ENCODE assay signal across 8 cellular contexts in the genomic region with DNA sequence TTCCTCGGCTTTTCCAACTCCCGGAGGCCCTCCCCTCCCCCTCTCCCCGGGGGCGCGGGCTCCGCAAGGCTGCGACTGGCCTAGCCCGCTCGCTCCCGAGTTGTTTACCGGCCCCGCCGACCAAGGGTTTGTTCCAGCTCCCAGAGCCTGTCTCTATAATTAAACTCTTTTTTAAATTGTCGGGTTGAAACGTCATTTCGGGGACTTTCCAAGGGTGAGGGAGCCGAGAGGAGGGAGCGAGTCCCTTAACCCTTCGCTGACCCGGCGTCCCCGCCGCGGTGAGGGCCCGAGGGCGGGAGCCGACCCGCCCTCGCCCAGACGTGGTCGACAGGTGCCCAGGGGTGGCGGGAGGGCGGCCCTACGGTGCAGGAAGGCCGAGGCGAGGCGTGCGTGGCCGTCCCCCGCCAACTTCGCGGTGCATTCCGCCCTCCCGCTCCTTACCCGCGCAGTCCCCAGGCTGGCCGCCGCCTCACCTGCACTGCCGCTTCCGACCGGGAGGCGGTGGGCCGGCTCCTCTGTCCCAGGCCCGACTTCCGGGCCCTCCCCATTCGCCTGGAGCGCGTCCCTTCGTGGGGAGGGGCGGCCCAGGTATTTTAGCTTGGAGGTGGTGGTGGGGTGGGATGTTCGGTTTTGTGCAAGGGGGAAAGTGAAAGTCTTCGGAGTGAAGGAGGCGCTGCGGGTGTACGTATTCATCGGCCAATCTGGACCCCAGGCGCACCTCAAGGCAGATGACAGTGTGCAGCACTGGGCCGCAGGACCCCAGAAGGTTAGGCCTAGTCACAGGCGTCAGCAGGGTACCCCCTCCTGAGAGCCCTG. TPM values are rescaled to one million over a fixed set of nuclear protein-coding genes. Genes with fewer than 3 reads are reported as not detected.
A peak's percentile ranks its signal among the peaks of the same experiment; 100 is the strongest.
DNase-seq lines count a peak whose midpoint lies in the region; ATAC-seq and TF ChIP-seq lines count a peak whose summit lies in the region.

No MANE protein-coding gene starts in this region.

- peak overlapping the region; percentile 96 for H3K27ac Mint-ChIP-seq in Caco-2 (ENCODE audit: unreplicated experiment)

- DNase-seq in Caco-2 = peak; percentile 90 to 93
- DNase-seq in SK-N-DZ (ENCODE audit: low spot score) = peak; percentile 49
- DNase-seq in adipocyte (ENCODE audit: low read depth) = peak; percentile 89
- DNase-seq in left ventricle myocardium inferior = peak; percentile 87
- peak; percentile 78 for DNase-seq in prostate gland (ENCODE audit: low spot score)
- DNase-seq in COR-L47 (lab: John Stamatoyannopoulos, UW) = no peak

- peaks cover 66% of the 10 kb centered on the region for H3K36me3 Mint-ChIP-seq in Caco-2 (ENCODE audit: insufficient read depth, unreplicated experiment)

- 1% methylated on average over 56 of the region's 69 CpGs for WGBS in prostate gland

- peaks cover 2% of the 10 kb centered on the region; the same call in 1 of the 2 replicates for H3K36me3 ChIP-seq in Caco-2 (ENCODE audit: control insufficient read depth, insufficient read depth, low read length)
- H3K36me3 ChIP-seq in adipocyte (ENCODE audit: control insufficient read depth, insufficient read depth, low read length, severe bottlenecking) = peaks cover 5% of the 10 kb centered on the region
- H3K36me3 ChIP-seq in left ventricle myocardium inferior = peaks cover 2% of the 10 kb centered on the region
- H3K36me3 ChIP-seq in prostate gland = no peaks in the 10 kb centered on the region

- POLR2A ChIA-PET in Caco-2 (lab: Charles Lee) = interaction anchor here (0.6 to 1.5 kb wide), 5 partner anchors 17 to 436 kb away, joined by 3 to 12 read pairs (median 4); no protein-coding TSS in a partner anchor

- H3K9me3 Mint-ChIP-seq in Caco-2 (ENCODE audit: unreplicated experiment) = no peaks in the 10 kb centered on the region

- peak; percentile 77 for TF ChIP-seq POLR2A in prostate gland (IDR thresholded peaks at IDR 0.05)

- ATAC-seq in GM19351 (IDR thresholded peaks at IDR 0.05; ENCODE audit: unreplicated experiment) = peak; percentile 39
- peak; percentile 35 for ATAC-seq in HG03520 (IDR thresholded peaks at IDR 0.05; ENCODE audit: unreplicated experiment)

- H3K4me1 Mint-ChIP-seq in Caco-2 (ENCODE audit: low read depth, unreplicated experiment) = peaks cover 11% of the 10 kb centered on the region

- H3K27me3 Mint-ChIP-seq in Caco-2 (ENCODE audit: insufficient read depth, unreplicated experiment) = no peaks in the 10 kb centered on the region

- peaks cover 10% of the 10 kb centered on the region for H3K4me1 ChIP-seq in Caco-2
- H3K4me1 ChIP-seq in adipocyte (ENCODE audit: control insufficient read depth, insufficient read depth, low read length) = peaks cover 17% of the 10 kb centered on the region
- peaks cover 46% of the 10 kb centered on the region for H3K4me1 ChIP-seq in left ventricle myocardium inferior
- no peaks in the 10 kb centered on the region for H3K4me1 ChIP-seq in prostate gland (replicated peaks)

- intact Hi-C loops in Caco-2 (cut with micrococcal nuclease; ENCODE audit: unreplicated experiment) = loop anchor here (2.0 to 10.0 kb wide), 2 partner anchors 79 to 271 kb away; no protein-coding TSS in a partner anchor
- intact Hi-C loops in left ventricle myocardium inferior (cut with micrococcal nuclease) = loop anchor here (5.0 kb wide), 1 partner anchor 549 kb away; no protein-coding TSS in a partner anchor
- intact Hi-C loops in prostate gland (cut with DNase I) = loop anchor here (5.0 kb wide), 1 partner anchor 654 kb away; no protein-coding TSS in a partner anchor

- TF ChIP-seq CTCF in Caco-2 (IDR thresholded peaks at IDR 0.05; ENCODE audit: insufficient read depth in 1 of 2, low read depth in 1 of 2, low read length in 1 of 2, severe bottlenecking in 1 of 2, unreplicated experiment in 1 of 2) (peak; percentile 68 to 81), left ventricle myocardium inferior (IDR thresholded peaks at IDR 0.05; ENCODE audit: borderline replicate concordance) (peak; percentile 86), prostate gland (IDR thresholded peaks at IDR 0.05) (peak; percentile 76 to 98 (median 90))

- no peaks in the 10 kb centered on the region for H3K9me3 ChIP-seq in Caco-2
- H3K9me3 ChIP-seq in adipocyte (ENCODE audit: control insufficient read depth, low read length) = no peaks in the 10 kb centered on the region
- peaks cover 1% of the 10 kb centered on the region for H3K9me3 ChIP-seq in left ventricle myocardium inferior (replicated peaks)
- no peaks in the 10 kb centered on the region for H3K9me3 ChIP-seq in prostate gland

- H3K9ac ChIP-seq in adipocyte (ENCODE audit: low read length) = peak overlapping the region; percentile 98

- H3K27ac ChIP-seq in left ventricle myocardium inferior (replicated peaks) (peak overlapping the region; percentile 100), prostate gland (peak overlapping the region; percentile 99 to 100)

- CTCF ChIA-PET in Caco-2 (lab: Charles Lee) = interaction anchor here (0.6 to 1.6 kb wide), 4 partner anchors 19 to 326 kb away, joined by 3 to 6 read pairs (median 4); no protein-coding TSS in a partner anchor

- peak overlapping the region; percentile 88 for H3K4me3 Mint-ChIP-seq in Caco-2 (ENCODE audit: unreplicated experiment)

- peak overlapping the region; percentile 86 for H3K4me3 ChIP-seq in Caco-2 (ENCODE audit: low read depth, low read length)
- peak overlapping the region; percentile 85 for H3K4me3 ChIP-seq in adipocyte (ENCODE audit: low read length)
- H3K4me3 ChIP-seq in left ventricle myocardium inferior = peak overlapping the region; percentile 96
- peak overlapping the region; percentile 86 to 94 for H3K4me3 ChIP-seq in prostate gland

- no peaks in the 10 kb centered on the region for H3K27me3 ChIP-seq in Caco-2 (replicated peaks; ENCODE audit: control insufficient read depth, insufficient read depth, low read length)
- no peaks in the 10 kb centered on the region for H3K27me3 ChIP-seq in adipocyte (replicated peaks; ENCODE audit: control insufficient read depth, insufficient read depth, low read length)
- H3K27me3 ChIP-seq in left ventricle myocardium inferior (ENCODE audit: low read depth) = no peaks in the 10 kb centered on the region
- H3K27me3 ChIP-seq in prostate gland (replicated peaks; ENCODE audit: insufficient read depth) = no peaks in the 10 kb centered on the region

- no TSS peak for BruUV-seq in Caco-2 (replicated peaks; lab: Mats Ljungman, UMichigan)

RNA-seq across cellular contexts. Expression of gene ZFP36L1, which starts 2.9 kb away (rescaled TPM):
- total RNA-seq in Caco-2 (2022) (94.8 and 103 TPM in 2 replicates), left ventricle myocardium inferior (48.0 TPM), prostate gland (100 to 1,000 TPM; 359 to 556 TPM)
- 1.4 and 3.7 TPM in 2 replicates for polyA plus RNA-seq in SK-N-DZ (2014; cell fraction: cytosol; rRNA removed)
- polyA plus RNA-seq in SK-N-DZ (2014; cell fraction: nucleus; rRNA removed) = 0.45 and 0.78 TPM in 2 replicates
